In the genomic region with DNA sequence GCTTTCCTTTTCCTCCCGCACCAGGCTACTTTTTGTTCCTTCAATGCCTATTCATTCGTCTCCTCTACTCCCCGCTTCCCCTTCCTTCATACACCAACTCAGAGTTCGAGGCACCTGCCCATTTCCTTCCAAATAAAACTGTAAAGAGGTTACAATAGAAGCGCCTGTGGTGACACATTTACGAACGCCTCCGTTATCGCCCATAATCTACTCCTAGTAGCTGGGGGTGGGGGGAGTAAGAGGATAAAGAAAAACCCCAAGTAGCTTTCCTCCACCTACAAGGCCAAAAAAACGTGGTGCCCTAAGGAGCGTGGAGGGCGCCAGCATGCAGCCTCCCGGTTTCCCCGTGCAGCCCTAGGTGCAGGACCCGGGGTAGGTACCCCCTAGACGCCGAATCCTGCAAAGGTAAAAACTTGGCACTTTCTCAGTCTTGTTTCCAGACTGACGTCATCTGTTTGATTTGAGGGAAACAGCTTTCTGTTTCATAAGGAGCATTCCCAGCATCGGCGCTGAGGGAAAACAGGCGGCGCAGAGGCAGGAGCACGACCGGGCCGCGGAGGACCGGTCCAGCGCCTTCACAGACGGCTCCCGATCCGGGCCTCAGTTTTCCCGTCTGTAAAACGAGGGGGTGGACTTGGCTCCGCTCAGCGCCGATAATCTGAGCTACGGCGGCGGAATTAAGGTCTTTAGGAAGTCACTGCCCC, we compare ENCODE assay signal across 1 cellular context.
TF ChIP-seq lines count a peak whose summit lies in the region.

No MANE protein-coding gene starts in this region.

TF ChIP-seq in HepG2, 621 proteins besides CTCF, POLR2A, EP300 and RAD21 (continued from another document and continues in another):
- TF ChIP-seq, protein P1, sequence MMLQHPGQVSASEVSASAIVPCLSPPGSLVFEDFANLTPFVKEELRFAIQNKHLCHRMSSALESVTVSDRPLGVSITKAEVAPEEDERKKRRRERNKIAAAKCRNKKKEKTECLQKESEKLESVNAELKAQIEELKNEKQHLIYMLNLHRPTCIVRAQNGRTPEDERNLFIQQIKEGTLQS (CRISPR knock-in tag; IDR thresholded peaks at IDR 0.05): peak; percentile 63; the same call in 1 of the 2 replicates
- TF ChIP-seq ZNF589 (CRISPR knock-in tag; conservative IDR thresholded peaks at IDR 0.05) (no peak), REXO4 (CRISPR knock-in tag; IDR thresholded peaks at IDR 0.05; ENCODE audit: borderline replicate concordance) (no peak), LCORL (IDR thresholded peaks at IDR 0.05) (no peak), LCORL (CRISPR knock-in tag; IDR thresholded peaks at IDR 0.05) (no peak), ATF4 (CRISPR knock-in tag; IDR thresholded peaks at IDR 0.05) (0 out of 4 replicates have a peak, but pooled peaks of 1 of the 2 experiments have one; percentile 31), RFX1 (IDR thresholded peaks at IDR 0.05) (no peak), HCFC1 (IDR thresholded peaks at IDR 0.05; ENCODE audit: low read depth, low read length) (no peak), ZNF768 (CRISPR knock-in tag; IDR thresholded peaks at IDR 0.05) (no peak), WIZ (CRISPR knock-in tag; IDR thresholded peaks at IDR 0.05) (no peak), BHLHE40 (IDR thresholded peaks at IDR 0.05; ENCODE audit: low read length) (no peak), NFE2L2 (IDR thresholded peaks at IDR 0.05; ENCODE audit: low read length) (no peak), ZNF496 (CRISPR knock-in tag; IDR thresholded peaks at IDR 0.05; ENCODE audit: insufficient replicate concordance) (no peak), RXRB (CRISPR knock-in tag; IDR thresholded peaks at IDR 0.05; ENCODE audit: borderline replicate concordance) (peak; percentile 37; the same call in 1 of the 2 replicates), ATF7 (IDR thresholded peaks at IDR 0.05) (peak; percentile 97), ATF7 (CRISPR knock-in tag; IDR thresholded peaks at IDR 0.05) (peak; percentile 92), SAFB2 (CRISPR knock-in tag; IDR thresholded peaks at IDR 0.05; ENCODE audit: borderline replicate concordance, low read depth) (no peak), BORCS8-MEF2B (CRISPR knock-in tag; IDR thresholded peaks at IDR 0.05) (no peak), TGIF2 (CRISPR knock-in tag; IDR thresholded peaks at IDR 0.05) (no peak), ZNF773 (CRISPR knock-in tag; IDR thresholded peaks at IDR 0.05; ENCODE audit: borderline replicate concordance) (no peak), MYC (CRISPR knock-in tag; IDR thresholded peaks at IDR 0.05; ENCODE audit: borderline replicate concordance) (no peak), SP2 (CRISPR knock-in tag; IDR thresholded peaks at IDR 0.05) (no peak), NCOA2 (CRISPR knock-in tag; IDR thresholded peaks at IDR 0.05) (no peak), FOXA3 (CRISPR knock-in tag; IDR thresholded peaks at IDR 0.05) (peak; percentile 46; the same call in 1 of the 2 replicates), FOXP1 (IDR thresholded peaks at IDR 0.05) (no peak), FOXP1 (CRISPR knock-in tag; IDR thresholded peaks at IDR 0.05) (0 out of 2 replicates have a peak, but pooled peaks have one; percentile 13), TMF1 (CRISPR knock-in tag; IDR thresholded peaks at IDR 0.05; ENCODE audit: low read depth) (no peak), ZSCAN21 (CRISPR knock-in tag; IDR thresholded peaks at IDR 0.05; ENCODE audit: borderline replicate concordance) (no peak), GPN1 (CRISPR knock-in tag; IDR thresholded peaks at IDR 0.05; ENCODE audit: borderline replicate concordance) (no peak), PAF1 (CRISPR knock-in tag; IDR thresholded peaks at IDR 0.05) (no peak), MXD1 (CRISPR knock-in tag; IDR thresholded peaks at IDR 0.05) (no peak), GABPB1 (CRISPR knock-in tag; IDR thresholded peaks at IDR 0.05) (no peak), TBX2 (CRISPR knock-in tag; IDR thresholded peaks at IDR 0.05; ENCODE audit: borderline replicate concordance) (0 out of 2 replicates have a peak, but pooled peaks have one; percentile 2), GATAD2A (CRISPR knock-in tag; IDR thresholded peaks at IDR 0.05) (peak; percentile 47; the same call in 1 of the 2 replicates), ZMYM4 (CRISPR knock-in tag; IDR thresholded peaks at IDR 0.05) (no peak), PRMT3 (CRISPR knock-in tag; IDR thresholded peaks at IDR 0.05; ENCODE audit: borderline replicate concordance, low read depth) (no peak), ZNF724P (CRISPR knock-in tag; IDR thresholded peaks at IDR 0.05; ENCODE audit: borderline replicate concordance) (0 out of 2 replicates have a peak, but pooled peaks have one; percentile 30), KDM3A (CRISPR knock-in tag; IDR thresholded peaks at IDR 0.05; ENCODE audit: low read depth) (no peak), HMGXB3 (CRISPR knock-in tag; IDR thresholded peaks at IDR 0.05; ENCODE audit: borderline replicate concordance) (0 out of 2 replicates have a peak, but pooled peaks have one; percentile 21), MAX (IDR thresholded peaks at IDR 0.05) (no peak), RBM39 (IDR thresholded peaks at IDR 0.05; ENCODE audit: low read depth, low read length, poor library complexity, severe bottlenecking) (no peak), GATA4 (IDR thresholded peaks at IDR 0.05; ENCODE audit: borderline replicate concordance, low read depth) (no peak), RNF2 (conservative IDR thresholded peaks at IDR 0.05; ENCODE audit: low read depth) (no peak)
- TF ChIP-seq, protein P2, sequence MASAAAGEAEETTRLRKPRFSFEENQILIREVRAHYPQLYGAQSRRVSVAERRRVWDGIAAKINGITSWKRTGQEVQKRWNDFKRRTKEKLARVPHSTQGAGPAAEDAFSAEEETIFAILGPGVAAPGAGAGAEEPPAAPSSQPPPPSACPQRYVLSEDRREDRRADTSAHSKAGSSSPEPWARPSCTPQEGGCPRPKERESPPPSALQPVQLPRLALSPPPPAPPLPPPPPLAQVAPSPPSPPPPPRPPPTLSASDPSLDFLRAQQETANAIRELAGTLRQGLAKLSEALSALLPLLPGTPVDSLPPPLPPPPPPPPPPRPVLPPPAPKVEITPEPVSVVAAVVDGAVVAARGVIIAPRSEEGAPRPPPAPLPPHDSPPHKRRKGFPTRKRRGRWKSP (CRISPR knock-in tag; IDR thresholded peaks at IDR 0.05): peak; percentile 66; the same call in 1 of the 2 replicates
- TF ChIP-seq, protein P3, sequence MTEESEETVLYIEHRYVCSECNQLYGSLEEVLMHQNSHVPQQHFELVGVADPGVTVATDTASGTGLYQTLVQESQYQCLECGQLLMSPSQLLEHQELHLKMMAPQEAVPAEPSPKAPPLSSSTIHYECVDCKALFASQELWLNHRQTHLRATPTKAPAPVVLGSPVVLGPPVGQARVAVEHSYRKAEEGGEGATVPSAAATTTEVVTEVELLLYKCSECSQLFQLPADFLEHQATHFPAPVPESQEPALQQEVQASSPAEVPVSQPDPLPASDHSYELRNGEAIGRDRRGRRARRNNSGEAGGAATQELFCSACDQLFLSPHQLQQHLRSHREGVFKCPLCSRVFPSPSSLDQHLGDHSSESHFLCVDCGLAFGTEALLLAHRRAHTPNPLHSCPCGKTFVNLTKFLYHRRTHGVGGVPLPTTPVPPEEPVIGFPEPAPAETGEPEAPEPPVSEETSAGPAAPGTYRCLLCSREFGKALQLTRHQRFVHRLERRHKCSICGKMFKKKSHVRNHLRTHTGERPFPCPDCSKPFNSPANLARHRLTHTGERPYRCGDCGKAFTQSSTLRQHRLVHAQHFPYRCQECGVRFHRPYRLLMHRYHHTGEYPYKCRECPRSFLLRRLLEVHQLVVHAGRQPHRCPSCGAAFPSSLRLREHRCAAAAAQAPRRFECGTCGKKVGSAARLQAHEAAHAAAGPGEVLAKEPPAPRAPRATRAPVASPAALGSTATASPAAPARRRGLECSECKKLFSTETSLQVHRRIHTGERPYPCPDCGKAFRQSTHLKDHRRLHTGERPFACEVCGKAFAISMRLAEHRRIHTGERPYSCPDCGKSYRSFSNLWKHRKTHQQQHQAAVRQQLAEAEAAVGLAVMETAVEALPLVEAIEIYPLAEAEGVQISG (CRISPR knock-in tag; IDR thresholded peaks at IDR 0.05): no peak
- TF ChIP-seq, protein P4, sequence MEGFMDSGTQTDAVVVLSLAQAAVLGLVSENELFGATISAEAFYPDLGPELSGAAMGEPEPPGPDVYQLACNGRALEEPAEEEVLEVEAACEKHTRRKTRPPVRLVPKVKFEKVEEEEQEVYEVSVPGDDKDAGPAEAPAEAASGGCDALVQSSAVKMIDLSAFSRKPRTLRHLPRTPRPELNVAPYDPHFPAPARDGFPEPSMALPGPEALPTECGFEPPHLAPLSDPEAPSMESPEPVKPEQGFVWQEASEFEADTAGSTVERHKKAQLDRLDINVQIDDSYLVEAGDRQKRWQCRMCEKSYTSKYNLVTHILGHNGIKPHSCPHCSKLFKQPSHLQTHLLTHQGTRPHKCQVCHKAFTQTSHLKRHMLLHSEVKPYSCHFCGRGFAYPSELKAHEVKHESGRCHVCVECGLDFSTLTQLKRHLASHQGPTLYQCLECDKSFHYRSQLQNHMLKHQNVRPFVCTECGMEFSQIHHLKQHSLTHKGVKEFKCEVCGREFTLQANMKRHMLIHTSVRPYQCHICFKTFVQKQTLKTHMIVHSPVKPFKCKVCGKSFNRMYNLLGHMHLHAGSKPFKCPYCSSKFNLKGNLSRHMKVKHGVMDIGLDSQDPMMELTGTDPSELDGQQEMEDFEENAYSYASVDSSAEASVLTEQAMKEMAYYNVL (CRISPR knock-in tag; IDR thresholded peaks at IDR 0.05; ENCODE audit: borderline replicate concordance): no peak
- TF ChIP-seq, protein P5, sequence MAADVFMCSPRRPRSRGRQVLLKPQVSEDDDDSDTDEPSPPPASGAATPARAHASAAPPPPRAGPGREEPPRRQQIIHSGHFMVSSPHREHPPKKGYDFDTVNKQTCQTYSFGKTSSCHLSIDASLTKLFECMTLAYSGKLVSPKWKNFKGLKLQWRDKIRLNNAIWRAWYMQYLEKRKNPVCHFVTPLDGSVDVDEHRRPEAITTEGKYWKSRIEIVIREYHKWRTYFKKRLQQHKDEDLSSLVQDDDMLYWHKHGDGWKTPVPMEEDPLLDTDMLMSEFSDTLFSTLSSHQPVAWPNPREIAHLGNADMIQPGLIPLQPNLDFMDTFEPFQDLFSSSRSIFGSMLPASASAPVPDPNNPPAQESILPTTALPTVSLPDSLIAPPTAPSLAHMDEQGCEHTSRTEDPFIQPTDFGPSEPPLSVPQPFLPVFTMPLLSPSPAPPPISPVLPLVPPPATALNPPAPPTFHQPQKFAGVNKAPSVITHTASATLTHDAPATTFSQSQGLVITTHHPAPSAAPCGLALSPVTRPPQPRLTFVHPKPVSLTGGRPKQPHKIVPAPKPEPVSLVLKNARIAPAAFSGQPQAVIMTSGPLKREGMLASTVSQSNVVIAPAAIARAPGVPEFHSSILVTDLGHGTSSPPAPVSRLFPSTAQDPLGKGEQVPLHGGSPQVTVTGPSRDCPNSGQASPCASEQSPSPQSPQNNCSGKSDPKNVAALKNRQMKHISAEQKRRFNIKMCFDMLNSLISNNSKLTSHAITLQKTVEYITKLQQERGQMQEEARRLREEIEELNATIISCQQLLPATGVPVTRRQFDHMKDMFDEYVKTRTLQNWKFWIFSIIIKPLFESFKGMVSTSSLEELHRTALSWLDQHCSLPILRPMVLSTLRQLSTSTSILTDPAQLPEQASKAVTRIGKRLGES (CRISPR knock-in tag; IDR thresholded peaks at IDR 0.05; ENCODE audit: borderline replicate concordance): no peak
- TF ChIP-seq, protein P6, sequence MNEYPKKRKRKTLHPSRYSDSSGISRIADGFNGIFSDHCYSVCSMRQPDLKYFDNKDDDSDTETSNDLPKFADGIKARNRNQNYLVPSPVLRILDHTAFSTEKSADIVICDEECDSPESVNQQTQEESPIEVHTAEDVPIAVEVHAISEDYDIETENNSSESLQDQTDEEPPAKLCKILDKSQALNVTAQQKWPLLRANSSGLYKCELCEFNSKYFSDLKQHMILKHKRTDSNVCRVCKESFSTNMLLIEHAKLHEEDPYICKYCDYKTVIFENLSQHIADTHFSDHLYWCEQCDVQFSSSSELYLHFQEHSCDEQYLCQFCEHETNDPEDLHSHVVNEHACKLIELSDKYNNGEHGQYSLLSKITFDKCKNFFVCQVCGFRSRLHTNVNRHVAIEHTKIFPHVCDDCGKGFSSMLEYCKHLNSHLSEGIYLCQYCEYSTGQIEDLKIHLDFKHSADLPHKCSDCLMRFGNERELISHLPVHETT (CRISPR knock-in tag; conservative IDR thresholded peaks at IDR 0.05): no peak
